16 cellular contexts compared by ENCODE assay signal in genomic region chr1:54814571-54814970, GRCh38. TPM values are rescaled to one million over a fixed set of nuclear protein-coding genes. Genes with fewer than 3 reads are reported as not detected.
DNase-seq lines count a peak whose midpoint lies in the region; ATAC-seq lines count a peak whose summit lies in the region.
"Had no signal": no experiment of that assay in that cellular context is flagged by ENCODE, and none has a peak within 500 bp of the region (broad histone marks: within the 10 kb centered on the region; RNA-seq: fewer than 3 reads in every experiment).

No MANE protein-coding gene starts in this region.

- intact Hi-C loops in posterior vena cava (cut with DNase I) = loop anchor here (5.0 to 10.0 kb wide), 2 partner anchors 320 to 463 kb away; no protein-coding TSS in a partner anchor

- H3K36me3 Mint-ChIP-seq in activated CD8-positive, alpha-beta memory T cell treated with anti-CD3 and anti-CD28 coated beads, Interleukin-2, amount 10 ng/mL, durations not matched to agents 7 days and 5 days = no peaks in the 10 kb centered on the region

- DNase-seq in activated CD8-positive, alpha-beta memory T cell treated with anti-CD3 and anti-CD28 coated beads for 24 hours = peak; percentile 24
- DNase-seq in activated CD8-positive, alpha-beta memory T cell treated with anti-CD3 and anti-CD28 coated beads, Interleukin-2, amount 10 ng/mL, durations not matched to agents 7 days and 5 days = no peak
- DNase-seq in posterior vena cava (ENCODE audit: low spot score) (peak; percentile 32), ureter (ENCODE audit: low spot score) (peak; percentile 33), NCI-H128 (lab: John Stamatoyannopoulos, UW; ENCODE audit: unreplicated experiment) (no peak)
- no peak for DNase-seq in activated naive CD4-positive, alpha-beta T cell treated with anti-CD3 and anti-CD28 coated beads, Interleukin-2, amount 50 U/mL, for 16 hours
- DNase-seq: CD4-positive, alpha-beta T cell; DMS53; H9; NCI-H1417 treated with DMSO at 0.1 percent for 48 hours; NCI-H2081; NCI-H510A treated with DMSO at 0.1 percent for 48 hours had no signal

- H3K27ac Mint-ChIP-seq in activated CD8-positive, alpha-beta memory T cell treated with anti-CD3 and anti-CD28 coated beads, Interleukin-2, amount 10 ng/mL, durations not matched to agents 7 days and 5 days = no peak overlapping the region
- H3K27ac Mint-ChIP-seq: B cell; CD4-positive, alpha-beta T cell had no signal

- H3K9me3 Mint-ChIP-seq in activated CD8-positive, alpha-beta memory T cell treated with anti-CD3 and anti-CD28 coated beads, Interleukin-2, amount 10 ng/mL, durations not matched to agents 7 days and 5 days (ENCODE audit: low read depth) = no peaks in the 10 kb centered on the region
- H3K9me3 Mint-ChIP-seq: CD4-positive, alpha-beta T cell; H9 had no signal

- H3K4me3 ChIP-seq in iPS-18c (ENCODE audit: insufficient read depth, low read depth, low read length) = peak overlapping the region; percentile 6; the same call in 1 of the 2 replicates
- H3K4me3 ChIP-seq: K562 had no signal

- H3K9me3 ChIP-seq in iPS-18c (ENCODE audit: control insufficient read depth, insufficient read depth, low read length) = peaks cover 2% of the 10 kb centered on the region

- no peaks in the 10 kb centered on the region for H3K27me3 Mint-ChIP-seq in activated CD8-positive, alpha-beta memory T cell treated with anti-CD3 and anti-CD28 coated beads, Interleukin-2, amount 10 ng/mL, durations not matched to agents 7 days and 5 days
- H3K27me3 Mint-ChIP-seq: B cell; CD4-positive, alpha-beta T cell had no signal

- CTCF ChIA-PET in activated CD8-positive, alpha-beta memory T cell treated with anti-CD3 and anti-CD28 coated beads, Interleukin-2, amount 10 ng/mL, durations not matched to agents 7 days and 5 days (lab: Charles Lee) = interaction anchor here (1.1 to 3.6 kb wide), 4 partner anchors 13 to 143 kb away, joined by 4 to 19 read pairs (median 4); partner anchors contain the start of gene DHCR24

- no peak for ATAC-seq in activated CD8-positive, alpha-beta memory T cell treated with anti-CD3 and anti-CD28 coated beads, Interleukin-2, amount 10 ng/mL, durations not matched to agents 7 days and 5 days
- ATAC-seq in HG02759 (IDR thresholded peaks at IDR 0.05; ENCODE audit: unreplicated experiment) = no peak
- ATAC-seq: K562 had no signal

- no peak overlapping the region for H3K4me3 Mint-ChIP-seq in activated CD8-positive, alpha-beta memory T cell treated with anti-CD3 and anti-CD28 coated beads, Interleukin-2, amount 10 ng/mL, durations not matched to agents 7 days and 5 days
- H3K4me3 Mint-ChIP-seq: B cell; CD4-positive, alpha-beta T cell had no signal

- peaks cover 60% of the 10 kb centered on the region for H3K4me1 Mint-ChIP-seq in activated CD8-positive, alpha-beta memory T cell treated with anti-CD3 and anti-CD28 coated beads, Interleukin-2, amount 10 ng/mL, durations not matched to agents 7 days and 5 days
- H3K4me1 Mint-ChIP-seq: B cell had no signal

RNA-seq across cellular contexts. Expression of gene TTC22, which starts 13.4 kb away (rescaled TPM):
- 10 to 100 TPM in 1 of 2 experiments, 1 to 10 TPM in 1; 9.1 to 17.9 TPM for total RNA-seq in activated CD8-positive, alpha-beta memory T cell treated with anti-CD3 and anti-CD28 coated beads, Interleukin-2, amount 10 ng/mL, durations not matched to agents 7 days and 5 days
- total RNA-seq in posterior vena cava (under 1 TPM in 1 of 2 donors, not detected in 1; 0.05 TPM), ureter (14.9 TPM)
- total RNA-seq: K562 had no signal

RNA-seq across cellular contexts. Expression of gene PARS2, which starts 50.2 kb away (rescaled TPM):
- total RNA-seq in activated CD8-positive, alpha-beta memory T cell treated with anti-CD3 and anti-CD28 coated beads, Interleukin-2, amount 10 ng/mL, durations not matched to agents 7 days and 5 days = 1 to 10 TPM; 5.0 to 6.4 TPM
- 1 to 10 TPM; 2.3 to 2.8 TPM for total RNA-seq in posterior vena cava
- total RNA-seq in ureter = 6.2 TPM
- total RNA-seq: CD4-positive, alpha-beta T cell had no signal

Comparison
In these comparisons a context has a peak if more than half of its experiments do, and no peak if none do; other contexts are left out.
1. DNase-seq: peak in activated CD8-positive, alpha-beta memory T cell treated with anti-CD3 and anti-CD28 coated beads for 24 hours (single experiment), posterior vena cava (single experiment) and ureter (single experiment); none in activated CD8-positive, alpha-beta memory T cell treated with anti-CD3 and anti-CD28 coated beads, Interleukin-2, amount 10 ng/mL, durations not matched to agents 7 days and 5 days (single experiment), activated naive CD4-positive, alpha-beta T cell treated with anti-CD3 and anti-CD28 coated beads, Interleukin-2, amount 50 U/mL, for 16 hours (single experiment) and NCI-H128 (single experiment).
2. RNA of gene TTC22, which starts 13.4 kb away (total RNA-seq): 9.1 to 17.9 TPM in activated CD8-positive, alpha-beta memory T cell treated with anti-CD3 and anti-CD28 coated beads, Interleukin-2, amount 10 ng/mL, durations not matched to agents 7 days and 5 days and 14.9 TPM in ureter (single experiment); 0.05 TPM in posterior vena cava; every median in the first group is over 4 times any median in the second.